ENCODE assay signal across 8 cellular contexts in genomic region chr5:5421961-5422818, GRCh38. TPM values are rescaled to one million over a fixed set of nuclear protein-coding genes. Genes with fewer than 3 reads are reported as not detected.
DNase-seq lines count a peak whose midpoint lies in the region; ATAC-seq, FAIRE-seq and TF ChIP-seq lines count a peak whose summit lies in the region.

Gene ICE1 (plus strand): TSS chr5:5422677. CDS start chr5:5422916, 239 bp downstream.

- FAIRE-seq in urothelium cell line (lab: Jason Lieb, UNC): peak; percentile 90

- DNase-seq in NCI-H187 (lab: John Stamatoyannopoulos, UW): peak; percentile 92
- DNase-seq in T-helper 2 cell: peak; percentile 83 to 96 (median 92)
- DNase-seq in left ventricle myocardium superior: peak; percentile 98
- DNase-seq in psoas muscle: peak; percentile 97 to 99
- DNase-seq in urothelium cell line (ENCODE audit: low spot score): peak; percentile 97

- intact Hi-C loops in left ventricle myocardium superior (cut with micrococcal nuclease): no loop called here
- intact Hi-C loops in psoas muscle (cut with DNase I): no loop called here

- no peaks in the 10 kb centered on the region for H3K27me3 ChIP-seq in psoas muscle (ENCODE audit: insufficient read depth in 3 of 3, low read length in 2 of 3)

- no peaks in the 10 kb centered on the region for H3K9me3 ChIP-seq in psoas muscle

- ATAC-seq in GM18498 (IDR thresholded peaks at IDR 0.05; ENCODE audit: unreplicated experiment) (peak; percentile 77), HG02938 (IDR thresholded peaks at IDR 0.05; ENCODE audit: unreplicated experiment) (peak; percentile 71), left ventricle myocardium superior (peak; percentile 99), psoas muscle (peak; percentile 97 to 98 (median 97))

- 0 to 1% (median 0%) methylated on average over 49 to 71 of the region's 71 CpGs for WGBS in psoas muscle, 3 donors

- H3K36me3 ChIP-seq in psoas muscle (ENCODE audit: insufficient read depth in 1 of 2, low read depth in 1 of 2): no peaks in the 10 kb centered on the region

- peaks cover 31% of the 10 kb centered on the region for H3K4me1 ChIP-seq in psoas muscle

- H3K27ac ChIP-seq in angular gyrus (ENCODE audit: low read depth, low read length) (peak within 1 kb of the TSS; percentile 100), psoas muscle (peak within 1 kb of the TSS; percentile 98)

- peak within 1 kb of the TSS; percentile 84 for H3K4me3 ChIP-seq in psoas muscle

- no peak for TF ChIP-seq CTCF in psoas muscle (IDR thresholded peaks at IDR 0.05)

RNA-seq across cellular contexts. Expression of gene ICE1, which starts in this region (rescaled TPM):
- total RNA-seq in left ventricle myocardium superior (18.3 TPM), psoas muscle (10 to 100 TPM; 25.2 to 33.6 (median 29.6) TPM)
- polyA plus RNA-seq in psoas muscle: 10 to 100 TPM in 2 of 3 donors, 1 to 10 TPM in 1; 9.9 to 26.4 (median 15.7) TPM

Comparison
In these comparisons a context has a peak if more than half of its experiments do, and no peak if none do; other contexts are left out.
1. Peak in every context shown above with its lines: DNase-seq, ATAC-seq, H3K4me3 ChIP-seq and H3K27ac ChIP-seq.